8 cellular contexts compared by ENCODE assay signal in genomic region chr17:15261063-15261817, GRCh38. TPM values are rescaled to one million over a fixed set of nuclear protein-coding genes. Genes with fewer than 3 reads are reported as not detected.
DNase-seq lines count a peak whose midpoint lies in the region; ATAC-seq, FAIRE-seq and TF ChIP-seq lines count a peak whose summit lies in the region.

No MANE protein-coding gene starts in this region.

- H3K9ac ChIP-seq in HepG2 (ENCODE audit: insufficient read depth, low read depth, low read length) (no peak overlapping the region), stomach smooth muscle (ENCODE audit: low read length in 2 of 2) (peak overlapping the region; percentile 59 to 92)

- no peaks in the 10 kb centered on the region for H3K9me3 ChIP-seq in HepG2 (ENCODE audit: low read length)
- H3K9me3 ChIP-seq in stomach smooth muscle (ENCODE audit: control insufficient read depth in 2 of 2, low read length in 2 of 2): no peaks in the 10 kb centered on the region

- H3K4me3 Mint-ChIP-seq in dendritic cell treated with granulocyte-macrophage colony-stimulating factor and Interleukin-4, amounts not matched to agents 40 ng/mL and 50 ng/mL, for 4 days: peak overlapping the region; percentile 83

- peak; percentile 62 for DNase-seq in GM03348 (ENCODE audit: low spot score)
- DNase-seq in OCI-M1 (lab: John Stamatoyannopoulos, UW): peak; percentile 51
- peak; percentile 27 for DNase-seq in HepG2 (ENCODE audit: low spot score)
- DNase-seq in NCI-H2107 (lab: John Stamatoyannopoulos, UW): no peak

- no peak for FAIRE-seq in HepG2 (lab: Jason Lieb, UNC)

- CTCF ChIA-PET in HepG2 (lab: Yijun Ruan, JAX; ENCODE audit: low intra/inter-chr PET ratio, low total read pairs): interaction anchor here (2.4 to 2.5 kb wide), 2 partner anchors 185 to 241 kb away, joined by 7 to 28 read pairs; no protein-coding TSS in a partner anchor

- TF ChIP-seq CTCF in HepG2 (CRISPR knock-in tag; IDR thresholded peaks at IDR 0.05): no peak

- no peak for TF ChIP-seq POLR2A in HepG2 (IDR thresholded peaks at IDR 0.05; ENCODE audit: insufficient read depth in 1 of 2, low read depth in 2 of 2, low read length in 2 of 2)

- no peak overlapping the region for H3K27ac ChIP-seq in HepG2 (ENCODE audit: extremely low read length, insufficient read depth, low read length)
- H3K27ac ChIP-seq in stomach smooth muscle (ENCODE audit: low read length): peak overlapping the region; percentile 97

- TF ChIP-seq EP300 in HepG2 (IDR thresholded peaks at IDR 0.05; ENCODE audit: low read depth in 2 of 2, low read length in 2 of 2) (no peak), HepG2 (CRISPR knock-in tag; IDR thresholded peaks at IDR 0.05; ENCODE audit: borderline replicate concordance) (no peak)

- peaks cover 21% of the 10 kb centered on the region for H3K36me3 Mint-ChIP-seq in dendritic cell treated with granulocyte-macrophage colony-stimulating factor and Interleukin-4, amounts not matched to agents 40 ng/mL and 50 ng/mL, for 4 days (ENCODE audit: low read depth)

- ATAC-seq in HepG2 (peak; percentile 84), GM18511 (IDR thresholded peaks at IDR 0.05; ENCODE audit: unreplicated experiment) (no peak), HG03442 (IDR thresholded peaks at IDR 0.05; ENCODE audit: unreplicated experiment) (no peak)

- in situ Hi-C loops in HepG2 (cut with HindIII; ENCODE audit: extremely low pct_ligation_motif_present, low pct_unique_long_range_greater_than_20kb): loop anchor here (5.0 kb wide), 1 partner anchor 241 kb away; no protein-coding TSS in a partner anchor

- no peaks in the 10 kb centered on the region for H3K79me2 ChIP-seq in HepG2 (ENCODE audit: insufficient read depth, low read length)

- H3K4me3 ChIP-seq in HepG2 (replicated peaks in 1 of 3; ENCODE audit: insufficient read depth in 1 of 3, low read depth in 2 of 3, low read length in 3 of 3) (peak overlapping the region; percentile 56 to 81 (median 60)), stomach smooth muscle (ENCODE audit: low read length in 2 of 2) (peak overlapping the region; percentile 98)

- H3K36me3 ChIP-seq in HepG2 (replicated peaks in 1 of 2; ENCODE audit: control insufficient read depth in 1 of 2, insufficient read depth in 2 of 2, low read length in 2 of 2) (no peaks in the 10 kb centered on the region), stomach smooth muscle (ENCODE audit: control insufficient read depth in 2 of 2, insufficient read depth in 2 of 2, low read length in 2 of 2) (peaks cover 17 to 19% of the 10 kb centered on the region in 2 donors)

- peaks cover 68% of the 10 kb centered on the region for H3K27me3 Mint-ChIP-seq in dendritic cell treated with granulocyte-macrophage colony-stimulating factor and Interleukin-4, amounts not matched to agents 40 ng/mL and 50 ng/mL, for 4 days

- peaks cover 65% of the 10 kb centered on the region for H3K4me1 Mint-ChIP-seq in dendritic cell treated with granulocyte-macrophage colony-stimulating factor and Interleukin-4, amounts not matched to agents 40 ng/mL and 50 ng/mL, for 4 days (ENCODE audit: low read depth)

- no peaks in the 10 kb centered on the region for H3K9me3 Mint-ChIP-seq in dendritic cell treated with granulocyte-macrophage colony-stimulating factor and Interleukin-4, amounts not matched to agents 40 ng/mL and 50 ng/mL, for 4 days

- peak overlapping the region; percentile 100 for H3K4me2 ChIP-seq in HepG2 (ENCODE audit: low read depth, low read length)

- peak overlapping the region; percentile 65 for H3K27ac Mint-ChIP-seq in dendritic cell treated with granulocyte-macrophage colony-stimulating factor and Interleukin-4, amounts not matched to agents 40 ng/mL and 50 ng/mL, for 4 days

- no peak for TF ChIP-seq RAD21 in HepG2 (CRISPR knock-in tag; IDR thresholded peaks at IDR 0.05)

- H4K20me1 ChIP-seq in HepG2 (ENCODE audit: insufficient read depth, low read length): no peaks in the 10 kb centered on the region

- WGBS in HepG2 (ENCODE audit: low lambda C conversion rate): 4% methylated on average over 31 of the region's 40 CpGs

- POLR2A ChIA-PET in HepG2 (lab: Yijun Ruan, JAX): interaction anchor here (0.9 kb wide), 1 partner anchor 242 kb away, joined by 4 read pairs; no protein-coding TSS in a partner anchor

- BruUV-seq in HepG2 (replicated peaks; lab: Mats Ljungman, UMichigan): no TSS peak

- H2AFZ ChIP-seq in HepG2 (ENCODE audit: low read length): peak overlapping the region; percentile 74

- H3K27me3 ChIP-seq in HepG2 (ENCODE audit: control insufficient read depth in 1 of 2, insufficient read depth in 2 of 2, low read length in 2 of 2) (peaks cover 14 to 47% of the 10 kb centered on the region in 2 experiments), stomach smooth muscle (ENCODE audit: control insufficient read depth in 1 of 2, insufficient read depth in 2 of 2, low read length in 2 of 2) (no peaks in the 10 kb centered on the region)

- H3K4me1 ChIP-seq in HepG2 (ENCODE audit: insufficient read depth, low read length) (peaks cover 54% of the 10 kb centered on the region), stomach smooth muscle (ENCODE audit: control insufficient read depth, insufficient read depth, low read length) (peaks cover 71% of the 10 kb centered on the region)

- intact Hi-C loops in dendritic cell treated with granulocyte-macrophage colony-stimulating factor and Interleukin-4, amounts not matched to agents 40 ng/mL and 50 ng/mL, for 4 days (cut with micrococcal nuclease): loop anchor here (2.0 to 5.0 kb wide), 4 partner anchors 242 to 736 kb away; partner anchors contain the start of genes TTC19 and ZSWIM7
- intact Hi-C loops in HepG2 (cut with micrococcal nuclease; ENCODE audit: unreplicated experiment): loop anchor here (5.0 to 10.0 kb wide), 4 partner anchors 114 to 736 kb away; partner anchors contain the start of genes TTC19 and ZSWIM7

TF ChIP-seq in HepG2, 621 proteins besides CTCF, POLR2A, EP300 and RAD21 (continues in another document):
- TF ChIP-seq, protein P1, sequence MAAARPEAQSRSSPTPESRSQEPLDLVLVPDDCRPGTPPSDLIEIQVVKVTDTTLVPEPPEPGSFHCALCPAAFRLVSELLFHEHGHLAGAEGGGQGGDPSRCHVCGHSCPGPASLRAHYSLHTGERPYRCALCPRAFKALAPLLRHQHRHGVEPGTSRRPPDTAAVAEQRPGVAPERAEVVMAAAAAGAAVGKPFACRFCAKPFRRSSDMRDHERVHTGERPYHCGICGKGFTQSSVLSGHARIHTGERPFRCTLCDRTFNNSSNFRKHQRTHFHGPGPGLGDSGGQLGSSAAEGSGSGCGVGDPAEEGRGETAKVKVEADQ (CRISPR knock-in tag; IDR thresholded peaks at IDR 0.05; ENCODE audit: borderline replicate concordance): no peak
- TF ChIP-seq ISX (CRISPR knock-in tag; conservative IDR thresholded peaks at IDR 0.05) (no peak), POGZ (CRISPR knock-in tag; IDR thresholded peaks at IDR 0.05) (no peak), ZNF569 (CRISPR knock-in tag; IDR thresholded peaks at IDR 0.05; ENCODE audit: borderline replicate concordance) (no peak), NR3C1 (CRISPR knock-in tag; IDR thresholded peaks at IDR 0.05) (no peak), ZNF766 (CRISPR knock-in tag; IDR thresholded peaks at IDR 0.05; ENCODE audit: borderline replicate concordance) (no peak), ZFP36 (IDR thresholded peaks at IDR 0.05; ENCODE audit: borderline replicate concordance, low read depth, low read length, partially characterized antibody) (no peak), FOXC1 (CRISPR knock-in tag; IDR thresholded peaks at IDR 0.05; ENCODE audit: borderline replicate concordance) (no peak; the same call in 1 of the 2 replicates), SMARCC2 (IDR thresholded peaks at IDR 0.05) (no peak), RFX5 (IDR thresholded peaks at IDR 0.05; ENCODE audit: low read depth, low read length) (no peak), SNAI1 (CRISPR knock-in tag; IDR thresholded peaks at IDR 0.05; ENCODE audit: borderline replicate concordance) (no peak), HHEX (CRISPR knock-in tag; IDR thresholded peaks at IDR 0.05) (no peak), MAFK (conservative IDR thresholded peaks at IDR 0.05 in 1 of 2, IDR thresholded peaks at IDR 0.05 in 1 of 2; ENCODE audit: low read length in 2 of 2) (no peak), CBX5 (CRISPR knock-in tag; IDR thresholded peaks at IDR 0.05; ENCODE audit: borderline replicate concordance) (no peak), SRSF4 (IDR thresholded peaks at IDR 0.05; ENCODE audit: low read depth, low read length, poor library complexity, severe bottlenecking) (no peak), ZNF777 (CRISPR knock-in tag; IDR thresholded peaks at IDR 0.05) (no peak; the same call in none of the 2 replicates)

RNA-seq across cellular contexts. Expression of gene PMP22, which starts 3.9 kb away (rescaled TPM):
- total RNA-seq in HepG2 (2016; rRNA removed; fragmentation: Illumina TruSeq; extraction: Trizol): 3.0 and 5.7 TPM in 2 replicates
- 1.5 and 1.9 TPM in 2 replicates for total RNA-seq in HepG2 (2016; cell fraction: cytosol; rRNA removed; fragmentation: Illumina TruSeq; extraction: Trizol; ENCODE audit: low read depth)
- 3.5 and 5.4 TPM in 2 replicates for total RNA-seq in HepG2 (2016; cell fraction: insoluble cytoplasmic fraction; rRNA removed; fragmentation: Illumina TruSeq; extraction: Trizol)
- 3.1 and 3.8 TPM in 2 replicates for total RNA-seq in HepG2 (2016; cell fraction: membrane; rRNA removed; fragmentation: Illumina TruSeq; extraction: Trizol)
- 6.1 and 6.3 TPM in 2 replicates for total RNA-seq in HepG2 (2016; cell fraction: nucleus; rRNA removed; fragmentation: Illumina TruSeq; extraction: Trizol)
- 5.0 and 6.2 TPM in 2 replicates for polyA plus RNA-seq in HepG2 (2011; rRNA removed)
- 4.9 and 5.8 TPM in 2 replicates for polyA plus RNA-seq in HepG2 (2011; cell fraction: cytosol; rRNA removed)
- 1.8 TPM in 2 replicates for polyA plus RNA-seq in HepG2 (2011; cell fraction: nucleus; rRNA removed)
- 2.1 and 2.7 TPM in 2 replicates for polyA plus RNA-seq in HepG2 (2012)
- 1.7 TPM in 2 replicates for polyA plus RNA-seq in HepG2 (2016; cell fraction: cytosol; fragmentation: Illumina TruSeq; extraction: Trizol; ENCODE audit: low read depth)
- polyA plus RNA-seq in HepG2 (2016; cell fraction: insoluble cytoplasmic fraction; fragmentation: Illumina TruSeq; extraction: Trizol; ENCODE audit: low read depth): 4.9 and 5.5 TPM in 2 replicates
- polyA plus RNA-seq in HepG2 (2016; cell fraction: membrane; fragmentation: Illumina TruSeq; extraction: Trizol; ENCODE audit: low read depth): 2.7 and 3.3 TPM in 2 replicates
- polyA plus RNA-seq in HepG2 (2016; cell fraction: nucleus; fragmentation: Illumina TruSeq; extraction: Trizol; ENCODE audit: insufficient read depth, low read depth): 11.9 and 12.2 TPM in 2 replicates
- 34.6 and 99.7 TPM in 2 replicates for polyA minus RNA-seq in HepG2 (2011; rRNA and poly(A)+ RNA removed; ENCODE audit: low replicate concordance)
- polyA minus RNA-seq in HepG2 (2011; cell fraction: cytosol; rRNA and poly(A)+ RNA removed): 4.0 and 4.3 TPM in 2 replicates
- 3.0 and 3.1 TPM in 2 replicates for polyA minus RNA-seq in HepG2 (2011; cell fraction: nucleus; rRNA and poly(A)+ RNA removed)
